28 cellular contexts compared by ENCODE assay signal in the genomic region with DNA sequence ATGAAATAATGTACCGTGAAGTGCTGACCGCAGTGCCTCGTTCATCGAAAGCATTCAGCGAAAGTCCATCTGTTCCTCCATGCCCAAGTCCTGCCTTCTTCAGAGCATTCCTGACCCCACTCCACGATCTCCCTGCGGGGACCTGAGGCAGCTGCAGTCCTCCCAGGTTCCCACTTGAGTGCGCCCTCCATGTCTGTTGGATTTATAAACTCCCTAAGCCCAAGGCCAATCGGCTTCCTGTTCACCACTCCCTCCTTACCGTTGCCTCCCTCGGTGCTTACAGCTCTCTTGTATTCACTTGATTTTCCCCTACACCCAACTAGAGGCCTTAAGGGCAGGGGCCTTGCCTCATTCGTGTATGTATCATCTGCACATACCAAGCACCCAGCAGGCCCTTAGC. TPM values are rescaled to one million over a fixed set of nuclear protein-coding genes. Genes with fewer than 3 reads are reported as not detected.
DNase-seq lines count a peak whose midpoint lies in the region; ATAC-seq and TF ChIP-seq lines count a peak whose summit lies in the region.
"Had no signal": no experiment of that assay in that cellular context is flagged by ENCODE, and none has a peak within 500 bp of the region (broad histone marks: within the 10 kb centered on the region; RNA-seq: fewer than 3 reads in every experiment).

No MANE protein-coding gene starts in this region.

- H3K36me3 ChIP-seq in CD8-positive, alpha-beta memory T cell (ENCODE audit: insufficient read depth, low read length) = no peaks in the 10 kb centered on the region
- H3K36me3 ChIP-seq in WERI-Rb-1 (peaks cover 3% of the 10 kb centered on the region; the same call in 1 of the 2 replicates), mesendoderm (ENCODE audit: control insufficient read depth, insufficient read depth, low read length) (no peaks in the 10 kb centered on the region), OCI-LY7 (ENCODE audit: insufficient read depth, low read length) (peaks cover 28% of the 10 kb centered on the region)
- H3K36me3 ChIP-seq: esophagus muscularis mucosa, gastrocnemius medialis, lower lobe of right lung had no signal

- peaks cover 22% of the 10 kb centered on the region for H3K4me1 ChIP-seq in CD8-positive, alpha-beta memory T cell (ENCODE audit: insufficient read depth, low read length)
- H3K4me1 ChIP-seq in mesendoderm (ENCODE audit: control insufficient read depth, low read depth, low read length) = no peaks in the 10 kb centered on the region
- H3K4me1 ChIP-seq in OCI-LY7 (ENCODE audit: insufficient read depth, low read length, poor library complexity, severe bottlenecking) = peaks cover 10% of the 10 kb centered on the region

- H4K5ac ChIP-seq in mesendoderm (ENCODE audit: low read length) = no peak overlapping the region

- H3K79me1 ChIP-seq in mesendoderm (ENCODE audit: low read length) = peaks cover 6% of the 10 kb centered on the region

- POLR2A ChIA-PET in CD8-positive, alpha-beta memory T cell (lab: Charles Lee) = no interaction called here
- POLR2A ChIA-PET in OCI-LY7 (lab: Charles Lee) = no interaction called here

- H2BK120ac ChIP-seq in mesendoderm (ENCODE audit: low read depth, low read length) = no peak overlapping the region

- H3K9me3 ChIP-seq in CD8-positive, alpha-beta memory T cell (ENCODE audit: low read length) = no peaks in the 10 kb centered on the region
- H3K9me3 ChIP-seq in WERI-Rb-1 (ENCODE audit: severe bottlenecking) (no peaks in the 10 kb centered on the region), OCI-LY7 (ENCODE audit: low read length) (no peaks in the 10 kb centered on the region)
- H3K9me3 ChIP-seq: esophagus muscularis mucosa, gastrocnemius medialis, lower lobe of right lung, spleen, tibial artery had no signal

- DNase-seq in NCI-H82 (lab: John Stamatoyannopoulos, UW) = peak; percentile 33
- DNase-seq in NCI-H82 treated with DMSO at 0.1 percent for 48 hours (lab: John Stamatoyannopoulos, UW; ENCODE audit: unreplicated experiment) = no peak
- DNase-seq in CD8-positive, alpha-beta memory T cell = no peak
- DNase-seq in WERI-Rb-1 = peak; percentile 21
- DNase-seq in mesendoderm = peak; percentile 55
- DNase-seq in OCI-LY7 (ENCODE audit: low spot score) = no peak
- DNase-seq in inferior parietal cortex (ENCODE audit: extremely low spot score) = no peak
- DNase-seq: activated CD4-positive, alpha-beta T cell treated with anti-CD3 and anti-CD28 coated beads, Interleukin-2, amount 50 U/mL, for 4 hours; activated naive CD4-positive, alpha-beta T cell treated with anti-CD3 and anti-CD28 coated beads, Interleukin-2, amount 50 U/mL, for 16 hours; DMS79; effector memory CD8-positive, alpha-beta T cell; gastrocnemius medialis; kidney; lower lobe of right lung; NCI-H1105; NCI-H2029; NCI-H345; occipital lobe; SIG-M5; spleen; stimulated activated CD4-positive, alpha-beta T cell treated with anti-CD3 and anti-CD28 coated beads, Interleukin-4, amount 100 ng/mL, for 24 hours; stimulated activated naive CD8-positive, alpha-beta T cell treated with anti-CD3 and anti-CD28 coated beads, Interleukin-15, Interleukin-2, amounts not matched to agents 100 U/mL and 50 U/mL, for 24 hours; T-cell; tibial artery had no signal

- H2AK5ac ChIP-seq in mesendoderm (ENCODE audit: low read length) = no peak overlapping the region

- no peaks in the 10 kb centered on the region for H3K79me2 ChIP-seq in mesendoderm (ENCODE audit: control insufficient read depth, insufficient read depth, low read length)
- peaks cover 15% of the 10 kb centered on the region; the same call in 1 of the 2 replicates for H3K79me2 ChIP-seq in OCI-LY7 (ENCODE audit: insufficient read depth, low read depth, low read length)

- no peak overlapping the region for H2BK15ac ChIP-seq in mesendoderm (replicated peaks; ENCODE audit: low read depth)

- H3K56ac ChIP-seq in mesendoderm (ENCODE audit: low read length) = peak overlapping the region; percentile 51

- peaks cover 0 to 2% of the 10 kb centered on the region in 2 donors for H3K27me3 Mint-ChIP-seq in CD8-positive, alpha-beta memory T cell
- H3K27me3 Mint-ChIP-seq: effector memory CD8-positive, alpha-beta T cell; T-cell had no signal

- H4K20me1 ChIP-seq in OCI-LY7 (ENCODE audit: insufficient read depth, low read length) = no peaks in the 10 kb centered on the region

- no peak overlapping the region for H2BK5ac ChIP-seq in mesendoderm (ENCODE audit: low read length)

- H3K27ac Mint-ChIP-seq in CD8-positive, alpha-beta memory T cell = peak overlapping the region in 6 of 8 donors; percentile 5 to 66 (median 40)

- H3K27me3 ChIP-seq in CD8-positive, alpha-beta memory T cell (ENCODE audit: insufficient read depth, low read length, poor library complexity, severe bottlenecking) = no peaks in the 10 kb centered on the region
- H3K27me3 ChIP-seq in WERI-Rb-1 (ENCODE audit: insufficient read depth, low read depth, severe bottlenecking) = no peaks in the 10 kb centered on the region
- no peaks in the 10 kb centered on the region for H3K27me3 ChIP-seq in mesendoderm (ENCODE audit: insufficient read depth, low read length, poor library complexity)
- H3K27me3 ChIP-seq: esophagus muscularis mucosa, gastrocnemius medialis, spleen, tibial artery had no signal

- intact Hi-C loops in OCI-LY7 (cut with micrococcal nuclease; ENCODE audit: unreplicated experiment) = loop anchor here (5.0 to 10.0 kb wide), 3 partner anchors 135 to 692 kb away; a partner anchor contains a TSS

- peak overlapping the region in 3 of 7 donors; percentile 14 to 34 (median 19) for H3K4me3 Mint-ChIP-seq in CD8-positive, alpha-beta memory T cell

- H3K23ac ChIP-seq in mesendoderm (ENCODE audit: low read length) = no peak overlapping the region

- H3K4me1 Mint-ChIP-seq in CD8-positive, alpha-beta memory T cell = peaks cover 29 to 49% (median 46%) of the 10 kb centered on the region in 3 donors

- BruUV-seq in OCI-LY7 (replicated peaks; lab: Mats Ljungman, UMichigan) = no TSS peak

- peaks cover 0 to 22% (median 0%) of the 10 kb centered on the region in 3 donors for H3K36me3 Mint-ChIP-seq in CD8-positive, alpha-beta memory T cell

- ATAC-seq in HG03175 (IDR thresholded peaks at IDR 0.05; ENCODE audit: unreplicated experiment) = no peak
- ATAC-seq: effector memory CD8-positive, alpha-beta T cell; gastrocnemius medialis; lower lobe of right lung; stimulated activated naive CD8-positive, alpha-beta T cell treated with anti-CD3 and anti-CD28 coated beads, Interleukin-15, Interleukin-2, amounts not matched to agents 100 U/mL and 50 U/mL, for 24 hours; T-cell had no signal

- WGBS in mesendoderm (ENCODE audit: extremely low coverage, insufficient coverage, low lambda C conversion rate) = no CpG with 5 or more reads among the region's 12 CpGs

- CTCF ChIA-PET in CD8-positive, alpha-beta memory T cell (lab: Charles Lee) = interaction anchor here (1.0 to 6.0 kb wide), 4 partner anchors 10 to 697 kb away, joined by 3 to 93 read pairs (median 20); no protein-coding TSS in a partner anchor
- CTCF ChIA-PET in OCI-LY7 (lab: Charles Lee; ENCODE audit: unreplicated experiment) = no interaction called here

- H3K4me2 ChIP-seq in mesendoderm (ENCODE audit: low read length) (no peak overlapping the region), OCI-LY7 (ENCODE audit: low read length) (no peak overlapping the region)

- H3K4me3 ChIP-seq in CD8-positive, alpha-beta memory T cell (ENCODE audit: low read length) = no peak overlapping the region
- H3K4me3 ChIP-seq in WERI-Rb-1 (ENCODE audit: low read depth, low read length) = no peak overlapping the region
- no peak overlapping the region for H3K4me3 ChIP-seq in mesendoderm (ENCODE audit: low read length)
- no peak overlapping the region for H3K4me3 ChIP-seq in OCI-LY7 (ENCODE audit: low read depth, low read length, poor library complexity, severe bottlenecking)
- H3K4me3 ChIP-seq: esophagus muscularis mucosa, gastrocnemius medialis, lower lobe of right lung, spleen, tibial artery had no signal

- TF ChIP-seq CTCF in WERI-Rb-1 (IDR thresholded peaks at IDR 0.05; ENCODE audit: low read depth, low read length) = peak; percentile 28; the same call in 1 of the 2 replicates
- TF ChIP-seq CTCF in OCI-LY7 (conservative IDR thresholded peaks at IDR 0.05; ENCODE audit: low read length) = no peak

- H3K9ac ChIP-seq in mesendoderm (ENCODE audit: low read length) = no peak overlapping the region

- no peak overlapping the region for H3K4ac ChIP-seq in mesendoderm (ENCODE audit: low read depth, low read length)

- no peak overlapping the region for H4K8ac ChIP-seq in mesendoderm (ENCODE audit: low read depth, low read length)

- H2AFZ ChIP-seq in OCI-LY7 (ENCODE audit: low read length) = no peak overlapping the region

- H3K18ac ChIP-seq in mesendoderm (ENCODE audit: low read length) = no peak overlapping the region

- H3K9me2 ChIP-seq in OCI-LY7 (ENCODE audit: insufficient read depth, low read length) = no peaks in the 10 kb centered on the region

- no peaks in the 10 kb centered on the region for H3K9me3 Mint-ChIP-seq in CD8-positive, alpha-beta memory T cell
- H3K9me3 Mint-ChIP-seq: effector memory CD8-positive, alpha-beta T cell; T-cell had no signal

- H3K27ac ChIP-seq in CD8-positive, alpha-beta memory T cell (ENCODE audit: low read depth, low read length) = no peak overlapping the region
- H3K27ac ChIP-seq in WERI-Rb-1 (no peak overlapping the region), mesendoderm (ENCODE audit: low read depth, low read length) (no peak overlapping the region), OCI-LY7 (ENCODE audit: low read depth, low read length, poor library complexity, severe bottlenecking) (no peak overlapping the region)
- H3K27ac ChIP-seq: 22Rv1, esophagus muscularis mucosa, gastrocnemius medialis, lower lobe of right lung, spleen, tibial artery had no signal

RNA-seq across cellular contexts. Expression of a gene that starts 2.8 kb away (rescaled TPM):
- 10 to 100 TPM; 27.5 to 29.8 TPM for total RNA-seq in CD8-positive, alpha-beta memory T cell
- 11.9 TPM for polyA plus RNA-seq in CD8-positive, alpha-beta memory T cell
- polyA plus RNA-seq in mesendoderm (2013, experiment 1 of 2) = 7.3 TPM
- 7.3 TPM for polyA plus RNA-seq in mesendoderm (2013, experiment 2 of 2)
- total RNA-seq in OCI-LY7 (2014; rRNA removed; shearing (Covaris generic)) = 18.9 and 22.4 TPM in 2 replicates
- total RNA-seq in OCI-LY7 (2022) = 35.0 and 40.6 TPM in 2 replicates

RNA-seq across cellular contexts. Expression of a gene that starts 4.6 kb away (rescaled TPM):
- total RNA-seq in CD8-positive, alpha-beta memory T cell = under 1 TPM; 0.15 to 0.16 TPM
- polyA plus RNA-seq in CD8-positive, alpha-beta memory T cell = not detected
- 0.03 TPM for polyA plus RNA-seq in mesendoderm (2013, experiment 1 of 2)
- polyA plus RNA-seq in mesendoderm (2013, experiment 2 of 2) = not detected
- total RNA-seq in OCI-LY7 (2014; rRNA removed; shearing (Covaris generic)) = not detected in 2 replicates
- not detected in 2 replicates for total RNA-seq in OCI-LY7 (2022)
- total RNA-seq: cerebellum, esophagus muscularis mucosa, gastrocnemius medialis, kidney, lower lobe of right lung, occipital lobe, spleen, T-cell had no signal

RNA-seq across cellular contexts. Expression of a gene that starts 25.3 kb away (rescaled TPM):
- total RNA-seq in CD8-positive, alpha-beta memory T cell = 10 to 100 TPM; 54.0 to 58.3 TPM
- 4.6 TPM for polyA plus RNA-seq in CD8-positive, alpha-beta memory T cell
- 25.7 TPM for polyA plus RNA-seq in mesendoderm (2013, experiment 1 of 2)
- 25.8 TPM for polyA plus RNA-seq in mesendoderm (2013, experiment 2 of 2)
- 30.3 and 32.2 TPM in 2 replicates for total RNA-seq in OCI-LY7 (2014; rRNA removed; shearing (Covaris generic))
- total RNA-seq in OCI-LY7 (2022) = 26.7 and 34.1 TPM in 2 replicates

RNA-seq across cellular contexts. Expression of a gene that starts 30.8 kb away (rescaled TPM):
- total RNA-seq in CD8-positive, alpha-beta memory T cell = not detected
- polyA plus RNA-seq in CD8-positive, alpha-beta memory T cell = 0.43 TPM
- polyA plus RNA-seq in mesendoderm (2013, experiment 1 of 2) = 0.06 TPM
- 0.08 TPM for polyA plus RNA-seq in mesendoderm (2013, experiment 2 of 2)
- total RNA-seq in OCI-LY7 (2014; rRNA removed; shearing (Covaris generic)) = not detected in 2 replicates
- not detected in 2 replicates for total RNA-seq in OCI-LY7 (2022)
- total RNA-seq: cerebellum had no signal

RNA-seq across cellular contexts. Expression of a gene that starts 53.3 kb away (rescaled TPM):
- total RNA-seq in CD8-positive, alpha-beta memory T cell = 10 to 100 TPM; 30.2 to 33.1 TPM
- 43.6 TPM for polyA plus RNA-seq in CD8-positive, alpha-beta memory T cell
- 10.7 TPM for polyA plus RNA-seq in mesendoderm (2013, experiment 1 of 2)
- 10.8 TPM for polyA plus RNA-seq in mesendoderm (2013, experiment 2 of 2)
- 15.6 and 20.6 TPM in 2 replicates for total RNA-seq in OCI-LY7 (2014; rRNA removed; shearing (Covaris generic))
- 11.2 and 16.1 TPM in 2 replicates for total RNA-seq in OCI-LY7 (2022)

Comparison
In these comparisons a context has a peak if more than half of its experiments do, and no peak if none do; other contexts are left out.
1. DNase-seq: peak in NCI-H82 (single experiment), WERI-Rb-1 (single experiment) and mesendoderm (single experiment); none in NCI-H82 treated with DMSO at 0.1 percent for 48 hours (single experiment), CD8-positive, alpha-beta memory T cell (0 of 5), OCI-LY7 (single experiment) and inferior parietal cortex (single experiment).